In genomic region chr20:33929917-33930316, GRCh38 we compare ENCODE assay signal across 1 cellular context.
TF ChIP-seq lines count a peak whose summit lies in the region.

No MANE protein-coding gene starts in this region.

TF ChIP-seq in HepG2, 621 proteins besides CTCF, POLR2A, EP300 and RAD21 (continued from another document):
- no peak for TF ChIP-seq TEF (CRISPR knock-in tag; IDR thresholded peaks at IDR 0.05)
- no peak for TF ChIP-seq TAF1 (CRISPR knock-in tag; IDR thresholded peaks at IDR 0.05)
- TF ChIP-seq ZNF720 (CRISPR knock-in tag; IDR thresholded peaks at IDR 0.05): no peak
- 0 out of 2 replicates have a peak, but pooled peaks have one; percentile 44 for TF ChIP-seq ESRRA (CRISPR knock-in tag; IDR thresholded peaks at IDR 0.05; ENCODE audit: low read depth)
- no peak for TF ChIP-seq STAG1 (CRISPR knock-in tag; IDR thresholded peaks at IDR 0.05)
- no peak for TF ChIP-seq ZNF234 (CRISPR knock-in tag; conservative IDR thresholded peaks at IDR 0.05)
- TF ChIP-seq MTERF4 (CRISPR knock-in tag; IDR thresholded peaks at IDR 0.05): no peak
- TF ChIP-seq ZNF800 (CRISPR knock-in tag; IDR thresholded peaks at IDR 0.05): no peak
- TF ChIP-seq KMT2B (CRISPR knock-in tag; IDR thresholded peaks at IDR 0.05): no peak
- TF ChIP-seq PPARG (CRISPR knock-in tag; conservative IDR thresholded peaks at IDR 0.05): no peak
- TF ChIP-seq FOXJ3 (CRISPR knock-in tag; IDR thresholded peaks at IDR 0.05; ENCODE audit: borderline replicate concordance): no peak
